In the genomic region with DNA sequence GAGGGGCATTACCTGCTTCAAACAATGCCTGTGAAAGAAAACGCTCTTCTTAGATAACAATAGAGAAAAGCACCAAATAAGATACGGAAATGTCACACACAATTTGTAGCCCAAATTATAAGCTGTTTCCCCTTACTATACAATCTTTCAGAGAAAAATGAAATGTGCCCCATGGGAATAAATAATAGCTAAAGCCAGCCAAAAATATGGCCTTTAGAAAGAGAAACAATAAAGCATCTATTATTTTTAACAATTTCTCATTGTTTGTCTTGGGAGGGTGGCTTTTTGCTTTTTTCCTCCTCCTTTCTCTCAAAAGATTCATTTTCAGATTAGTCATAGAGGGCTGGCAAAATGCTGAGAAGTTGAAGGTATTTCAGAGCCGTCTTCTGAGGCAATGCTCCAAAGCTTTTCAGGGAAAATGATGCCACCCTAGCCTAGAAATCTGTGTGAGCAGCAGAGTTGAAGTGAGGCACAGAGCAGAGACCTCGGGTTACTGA, we compare ENCODE assay signal across 20 cellular contexts.
DNase-seq lines count a peak whose midpoint lies in the region; ATAC-seq and TF ChIP-seq lines count a peak whose summit lies in the region.
"Had no signal": no experiment of that assay in that cellular context is flagged by ENCODE, and none has a peak within 500 bp of the region (broad histone marks: within the 10 kb centered on the region; RNA-seq: fewer than 3 reads in every experiment).

No MANE protein-coding gene starts in this region.

- 26% methylated on average over 4 of the region's 4 CpGs for WGBS in GM23248 (ENCODE audit: low coverage in 1 of 2, low lambda C conversion rate in 2 of 2, missing lambda C conversion rate in 2 of 2), 2 experiments
- 39% methylated on average over 4 of the region's 4 CpGs for WGBS in esophagus muscularis mucosa
- WGBS in neuronal stem cell (ENCODE audit: extremely low coverage in 2 of 2, insufficient read length in 2 of 2, insufficient replicate concordance in 1 of 2), 2 donors = no CpG with 5 or more reads among the region's 4 CpGs
- WGBS in spleen, 5 donors = 62 to 81% (median 69%) methylated on average over 4 of the region's 4 CpGs

- ATAC-seq in SK-N-SH treated with all-trans-retinoic acid at 6 μM for 48 hours = peak; percentile 81
- ATAC-seq in GM18909 (IDR thresholded peaks at IDR 0.05; ENCODE audit: poor library complexity, unreplicated experiment) = no peak
- ATAC-seq: naive thymus-derived CD4-positive, alpha-beta T cell; right lobe of liver; stimulated activated memory B cell treated with anti-CD40 and anti-IgM and Interleukin-4, amounts not matched to agents 10 μg/mL and 1 μg/mL and 100 μg/mL, for 72 hours; T-helper 17 cell; upper lobe of right lung had no signal

- H2BK12ac ChIP-seq in neuronal stem cell (ENCODE audit: low read length) = no peak overlapping the region

- no peak overlapping the region for H3K9ac ChIP-seq in GM23248
- H3K9ac ChIP-seq in neuronal stem cell (ENCODE audit: low read depth, low read length, poor library complexity) = no peak overlapping the region

- no peak for TF ChIP-seq POLR2A in esophagus muscularis mucosa (IDR thresholded peaks at IDR 0.05; ENCODE audit: low read depth)
- no peak for TF ChIP-seq POLR2A in spleen (IDR thresholded peaks at IDR 0.05)

- no peak overlapping the region for H3K23ac ChIP-seq in neuronal stem cell (ENCODE audit: low read depth, low read length, poor library complexity)

- H3F3A ChIP-seq in GM23248 (ENCODE audit: insufficient read depth) = peaks cover 8% of the 10 kb centered on the region

- intact Hi-C loops in esophagus muscularis mucosa (cut with DNase I) (no loop called here), spleen (cut with DNase I; ENCODE audit: low total_unique reads) (no loop called here)

- H2BK15ac ChIP-seq in neuronal stem cell (ENCODE audit: low read length) = no peak overlapping the region

- no peak overlapping the region for H3K18ac ChIP-seq in neuronal stem cell (ENCODE audit: low read length)

- H3K4me3 ChIP-seq in GM23248 (0 out of 2 replicates have a peak overlapping the region, but pooled peaks have one; percentile 7), esophagus muscularis mucosa (no peak overlapping the region), neuronal stem cell (ENCODE audit: low read length in 2 of 2) (no peak overlapping the region), spleen (no peak overlapping the region)
- H3K4me3 ChIP-seq: right lobe of liver, upper lobe of right lung had no signal

- TF ChIP-seq EP300 in esophagus muscularis mucosa (IDR thresholded peaks at IDR 0.05) = no peak

- H4K91ac ChIP-seq in neuronal stem cell (ENCODE audit: low read depth, low read length, poor library complexity) = no peak overlapping the region

- TF ChIP-seq CTCF in esophagus muscularis mucosa (IDR thresholded peaks at IDR 0.05) (no peak), spleen (IDR thresholded peaks at IDR 0.05 in 8 of 11, conservative IDR thresholded peaks at IDR 0.05 in 3 of 11) (no peak)

- H3K9me3 ChIP-seq in GM23248 (ENCODE audit: low read depth) (no peaks in the 10 kb centered on the region), esophagus muscularis mucosa (no peaks in the 10 kb centered on the region), neuronal stem cell (replicated peaks in 1 of 2; ENCODE audit: control insufficient read depth in 2 of 2, insufficient read depth in 1 of 2, low read depth in 1 of 2, low read length in 2 of 2) (no peaks in the 10 kb centered on the region), spleen (no peaks in the 10 kb centered on the region)
- H3K9me3 ChIP-seq: BE2C, right lobe of liver, upper lobe of right lung had no signal

- H3K36me3 ChIP-seq in GM23248 (ENCODE audit: low read depth) (no peaks in the 10 kb centered on the region), esophagus muscularis mucosa (no peaks in the 10 kb centered on the region), neuronal stem cell (replicated peaks in 1 of 2; ENCODE audit: control insufficient read depth in 2 of 2, insufficient read depth in 2 of 2, low read length in 2 of 2) (no peaks in the 10 kb centered on the region), spleen (no peaks in the 10 kb centered on the region)
- H3K36me3 ChIP-seq: BE2C, right lobe of liver, upper lobe of right lung had no signal

- H2AFZ ChIP-seq in GM23248 (no peak overlapping the region), neuronal stem cell (ENCODE audit: low read length) (peak overlapping the region; percentile 19)

- no peak overlapping the region for H2BK120ac ChIP-seq in neuronal stem cell (ENCODE audit: low read depth, low read length)

- H2AK5ac ChIP-seq in neuronal stem cell (ENCODE audit: low read depth, low read length) = no peak overlapping the region

- no peaks in the 10 kb centered on the region for H3K79me1 ChIP-seq in neuronal stem cell (ENCODE audit: low read depth, low read length)

- no peak overlapping the region for H3K27ac ChIP-seq in GM23248
- no peak overlapping the region for H3K27ac ChIP-seq in esophagus muscularis mucosa (replicated peaks in 1 of 4)
- H3K27ac ChIP-seq in neuronal stem cell (replicated peaks; ENCODE audit: low read length) = no peak overlapping the region
- peak overlapping the region in 1 of 8 donors; percentile 11 for H3K27ac ChIP-seq in spleen
- H3K27ac ChIP-seq: epithelial cell of prostate, right lobe of liver, upper lobe of right lung had no signal

- DNase-seq in GM23248 (peak; percentile 82), esophagus muscularis mucosa (ENCODE audit: extremely low spot score) (peak; percentile 50), neuronal stem cell (ENCODE audit: low spot score) (no peak), NCI-H187 (lab: John Stamatoyannopoulos, UW) (no peak), spleen (no peak)
- DNase-seq in activated effector memory CD4-positive, alpha-beta T cell treated with anti-CD3 and anti-CD28 coated beads, Interleukin-2, amount 50 U/mL, for 16 hours = no peak
- DNase-seq: activated CD4-positive, alpha-beta T cell treated with anti-CD3 and anti-CD28 coated beads for 1 hour; activated CD8-positive, alpha-beta memory T cell treated with anti-CD3 and anti-CD28 coated beads, Interleukin-2, amount 50 U/mL, for 4 hours; activated naive CD4-positive, alpha-beta T cell treated with anti-CD3 and anti-CD28 coated beads, Interleukin-2, amount 10 ng/mL, durations not matched to agents 7 days and 5 days; BE2C; naive thymus-derived CD4-positive, alpha-beta T cell; NCI-H2029; NCI-H82; right lobe of liver; T-helper 17 cell; upper lobe of right lung had no signal

- H4K8ac ChIP-seq in neuronal stem cell (ENCODE audit: low read depth, low read length) = no peak overlapping the region

- H3K14ac ChIP-seq in neuronal stem cell (ENCODE audit: low read length) = no peak overlapping the region

- in situ Hi-C loops in GM23248 (cut with MboI) = no loop called here

- no peaks in the 10 kb centered on the region for H3K79me2 ChIP-seq in GM23248 (ENCODE audit: insufficient read depth)

- no peaks in the 10 kb centered on the region for H3K9me2 ChIP-seq in GM23248 (ENCODE audit: insufficient read depth)

- no peak overlapping the region for H3K4ac ChIP-seq in neuronal stem cell (ENCODE audit: low read length)

- no peak overlapping the region for H2BK5ac ChIP-seq in neuronal stem cell (ENCODE audit: low read length)

- H3K27me3 ChIP-seq in GM23248 (replicated peaks; ENCODE audit: insufficient read depth) (no peaks in the 10 kb centered on the region), esophagus muscularis mucosa (no peaks in the 10 kb centered on the region), neuronal stem cell (ENCODE audit: control insufficient read depth in 3 of 3, insufficient read depth in 3 of 3, low read depth in 1 of 3, low read length in 3 of 3) (no peaks in the 10 kb centered on the region), spleen (replicated peaks in 1 of 7) (no peaks in the 10 kb centered on the region)
- H3K27me3 ChIP-seq: BE2C, upper lobe of right lung had no signal

- H4K20me1 ChIP-seq in GM23248 (ENCODE audit: insufficient read depth) = no peaks in the 10 kb centered on the region

- H3K4me1 ChIP-seq in GM23248 (ENCODE audit: insufficient read depth) = peaks cover 5% of the 10 kb centered on the region; the same call in 1 of the 2 replicates
- peaks cover 7 to 12% (median 10%) of the 10 kb centered on the region in 4 donors for H3K4me1 ChIP-seq in esophagus muscularis mucosa
- H3K4me1 ChIP-seq in neuronal stem cell (ENCODE audit: control insufficient read depth in 2 of 2, insufficient read depth in 1 of 2, low read depth in 1 of 2, low read length in 2 of 2) = peaks cover 0 to 5% of the 10 kb centered on the region in 2 donors
- H3K4me1 ChIP-seq in spleen = peaks cover 0 to 8% (median 0%) of the 10 kb centered on the region in 6 donors
- H3K4me1 ChIP-seq: BE2C, upper lobe of right lung had no signal

- peak overlapping the region; percentile 61 for H3K4me2 ChIP-seq in GM23248 (ENCODE audit: unreplicated experiment)
- no peak overlapping the region for H3K4me2 ChIP-seq in neuronal stem cell (ENCODE audit: insufficient read depth, low read length, poor library complexity, severe bottlenecking)

TF ChIP-seq in SK-N-SH treated with all-trans-retinoic acid at 6 μM for 48 hours, 23 proteins besides CTCF, POLR2A, EP300 and RAD21 (continues in another document):
- TF ChIP-seq, protein P1, sequence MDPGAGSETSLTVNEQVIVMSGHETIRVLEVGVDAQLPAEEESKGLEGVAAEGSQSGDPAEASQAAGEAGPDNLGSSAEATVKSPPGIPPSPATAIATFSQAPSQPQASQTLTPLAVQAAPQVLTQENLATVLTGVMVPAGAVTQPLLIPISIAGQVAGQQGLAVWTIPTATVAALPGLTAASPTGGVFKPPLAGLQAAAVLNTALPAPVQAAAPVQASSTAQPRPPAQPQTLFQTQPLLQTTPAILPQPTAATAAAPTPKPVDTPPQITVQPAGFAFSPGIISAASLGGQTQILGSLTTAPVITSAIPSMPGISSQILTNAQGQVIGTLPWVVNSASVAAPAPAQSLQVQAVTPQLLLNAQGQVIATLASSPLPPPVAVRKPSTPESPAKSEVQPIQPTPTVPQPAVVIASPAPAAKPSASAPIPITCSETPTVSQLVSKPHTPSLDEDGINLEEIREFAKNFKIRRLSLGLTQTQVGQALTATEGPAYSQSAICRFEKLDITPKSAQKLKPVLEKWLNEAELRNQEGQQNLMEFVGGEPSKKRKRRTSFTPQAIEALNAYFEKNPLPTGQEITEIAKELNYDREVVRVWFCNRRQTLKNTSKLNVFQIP (CRISPR knock-in tag; IDR thresholded peaks at IDR 0.05; ENCODE audit: borderline replicate concordance, low read depth) = no peak
- TF ChIP-seq PPARA (CRISPR knock-in tag; IDR thresholded peaks at IDR 0.05; ENCODE audit: borderline replicate concordance) (no peak), ZFP30 (CRISPR knock-in tag; IDR thresholded peaks at IDR 0.05) (no peak)

Comparison
In these comparisons a context has a peak if more than half of its experiments do, and no peak if none do; other contexts are left out.
1. DNase-seq: peak in GM23248 (single experiment) and esophagus muscularis mucosa (single experiment); none in neuronal stem cell (single experiment), NCI-H187 (0 of 2), activated effector memory CD4-positive, alpha-beta T cell treated with anti-CD3 and anti-CD28 coated beads, Interleukin-2, amount 50 U/mL, for 16 hours (single experiment) and spleen (single experiment).